Comparison of ENCODE assay signal across 25 cellular contexts in the genomic region with DNA sequence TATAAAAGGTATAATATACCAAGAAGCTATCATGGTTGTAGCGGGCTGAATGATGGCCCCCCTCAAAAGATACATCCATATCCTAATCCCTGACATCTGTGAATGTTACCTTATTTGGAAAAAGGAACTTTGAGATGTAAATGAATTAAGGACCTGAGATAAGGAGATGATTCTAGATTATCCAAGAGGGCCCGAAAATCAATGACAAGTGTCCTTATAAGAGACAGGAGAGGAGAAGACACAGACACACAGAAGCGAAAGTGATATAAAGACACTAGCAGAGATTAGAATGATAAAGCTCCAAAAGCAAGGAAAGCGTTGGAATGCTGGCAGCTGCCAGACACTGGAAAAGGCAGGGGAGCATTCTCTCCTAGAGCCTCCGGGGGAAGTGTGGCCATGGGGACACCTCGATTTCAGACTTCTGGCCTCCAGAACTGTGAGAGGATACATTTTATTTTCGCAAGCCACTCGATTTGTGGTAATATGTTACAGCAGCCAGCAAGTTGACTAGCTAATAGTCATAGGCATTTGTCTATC. TPM values are rescaled to one million over a fixed set of nuclear protein-coding genes. Genes with fewer than 3 reads are reported as not detected.
A peak's percentile ranks its signal among the peaks of the same experiment; 100 is the strongest.
DNase-seq lines count a peak whose midpoint lies in the region; ATAC-seq, FAIRE-seq and TF ChIP-seq lines count a peak whose summit lies in the region.
"Had no signal": no experiment of that assay in that cellular context is flagged by ENCODE, and none has a peak within 500 bp of the region (broad histone marks: within the 10 kb centered on the region; RNA-seq: fewer than 3 reads in every experiment).

No MANE protein-coding gene starts in this region.

- no peak overlapping the region for H3K4ac ChIP-seq in H1 (replicated peaks; ENCODE audit: insufficient read length, low read depth, low read length)

- ATAC-seq in GM23338, result peak; percentile 92
- no peak for ATAC-seq in HG03108 (IDR thresholded peaks at IDR 0.05; ENCODE audit: unreplicated experiment)
- ATAC-seq: CD8-positive, alpha-beta T cell had no signal

- no peak overlapping the region for H2BK120ac ChIP-seq in H1 (replicated peaks; ENCODE audit: low read depth, low read length)

- H3K27ac Mint-ChIP-seq in GM23338, result peak overlapping the region; percentile 7; the same call in 1 of the 2 replicates
- H3K27ac Mint-ChIP-seq in mesothelial cell of epicardium, result peak overlapping the region; percentile 78
- H3K27ac Mint-ChIP-seq: CD8-positive, alpha-beta T cell; naive B cell had no signal

- no peak overlapping the region for H3K23ac ChIP-seq in H1 (ENCODE audit: insufficient read length)

- H4K20me1 ChIP-seq in GM23338 (replicated peaks; ENCODE audit: insufficient read depth), result no peaks in the 10 kb centered on the region
- H4K20me1 ChIP-seq in H1 (replicated peaks in 1 of 2; ENCODE audit: control insufficient read depth in 1 of 2, insufficient read depth in 2 of 2, low read length in 2 of 2), result no peaks in the 10 kb centered on the region

- H3K4me1 Mint-ChIP-seq in GM23338 (peaks cover 9% of the 10 kb centered on the region), mesothelial cell of epicardium (peaks cover 11% of the 10 kb centered on the region)

- H3K9me2 ChIP-seq in GM23338 (ENCODE audit: insufficient read depth), result no peaks in the 10 kb centered on the region

- no peak overlapping the region for H4K91ac ChIP-seq in H1 (replicated peaks; ENCODE audit: insufficient read length, low read length)

- TF ChIP-seq RAD21 in H1 (IDR thresholded peaks at IDR 0.05 in 1 of 2, conservative IDR thresholded peaks at IDR 0.05 in 1 of 2; ENCODE audit: low read depth in 2 of 2, low read length in 2 of 2), result no peak; a peak in 1 of 4 replicates

- DNase-seq in GM23338 (ENCODE audit: low spot score) (peak; percentile 81), H1 (ENCODE audit: low read depth in 1 of 2, low spot score in 2 of 2) (no peak), mesothelial cell of epicardium (ENCODE audit: low spot score in 2 of 2, unreplicated experiment in 2 of 2) (no peak), NCI-H2196 treated with DMSO at 0.1 percent for 48 hours (lab: John Stamatoyannopoulos, UW; ENCODE audit: unreplicated experiment) (no peak), NCI-H1092 (lab: John Stamatoyannopoulos, UW) (no peak)
- DNase-seq: activated CD4-positive, alpha-beta T cell treated with anti-CD3 and anti-CD28 coated beads for 4 hours; anterior cingulate cortex; CD8-positive, alpha-beta T cell; DMS79 treated with DMSO at 0.1 percent for 48 hours; gastrocnemius medialis; Karpas-422; naive B cell; NCI-H1105; NCI-H2171; PC-9; stimulated activated CD4-positive, alpha-beta T cell treated with anti-CD3 and anti-CD28 coated beads, Interleukin-4, amount 100 ng/mL, for 4 hours; stimulated activated CD8-positive, alpha-beta memory T cell treated with anti-CD3 and anti-CD28 coated beads, Interleukin-4, amount 100 ng/mL, for 48 hours; testis had no signal

- H3K27ac ChIP-seq in GM23338 (ENCODE audit: low read depth) (peak overlapping the region; percentile 40; the same call in 1 of the 2 replicates), H1 (ENCODE audit: low read depth, low read length) (no peak overlapping the region)
- H3K27ac ChIP-seq: gastrocnemius medialis, PC-9, testis had no signal

- no peaks in the 10 kb centered on the region for H3K79me1 ChIP-seq in H1 (ENCODE audit: low read depth, low read length)

- H3K79me2 ChIP-seq in GM23338 (replicated peaks; ENCODE audit: insufficient read depth), result no peaks in the 10 kb centered on the region
- no peaks in the 10 kb centered on the region for H3K79me2 ChIP-seq in H1 (ENCODE audit: control insufficient read depth in 1 of 2, insufficient read depth in 2 of 2, low read length in 2 of 2)

- H2AK5ac ChIP-seq in H1 (ENCODE audit: low read depth, low read length), result no peak overlapping the region

- H3K9me3 Mint-ChIP-seq in GM23338 (no peaks in the 10 kb centered on the region), mesothelial cell of epicardium (no peaks in the 10 kb centered on the region)
- H3K9me3 Mint-ChIP-seq: CD8-positive, alpha-beta T cell; naive B cell had no signal

- no peak overlapping the region for H3K9ac ChIP-seq in H1 (replicated peaks in 1 of 4; ENCODE audit: extremely low read depth in 1 of 4, low read depth in 3 of 4, low read length in 3 of 4)

- H2BK20ac ChIP-seq in H1 (ENCODE audit: low read length), result no peak overlapping the region

- H3K4me2 ChIP-seq in GM23338 (no peak overlapping the region), H1 (ENCODE audit: insufficient read depth in 1 of 2, low read depth in 2 of 2, low read length in 2 of 2) (no peak overlapping the region)
- H3K4me2 ChIP-seq: PC-9 had no signal

- H2AFZ ChIP-seq in GM23338 (no peak overlapping the region), H1 (ENCODE audit: low read length) (no peak overlapping the region)
- H2AFZ ChIP-seq: PC-9 had no signal

- H3K9me3 ChIP-seq in H1 (ENCODE audit: insufficient read depth in 2 of 2, low read depth in 1 of 2, low read length in 1 of 2), result no peaks in the 10 kb centered on the region
- H3K9me3 ChIP-seq: gastrocnemius medialis, testis had no signal

- H4K8ac ChIP-seq in H1 (ENCODE audit: extremely low read depth, insufficient read depth, low read length), result no peak overlapping the region

- no peak overlapping the region for H3K14ac ChIP-seq in H1 (ENCODE audit: insufficient read length)

- no peak overlapping the region for H2BK15ac ChIP-seq in H1 (ENCODE audit: low read length)

- no peak overlapping the region for H3K56ac ChIP-seq in H1 (replicated peaks; ENCODE audit: insufficient read length, low read depth, low read length)

- no peaks in the 10 kb centered on the region for H3K23me2 ChIP-seq in H1 (ENCODE audit: low read depth, low read length)

- POLR2A ChIA-PET in H1 (lab: Charles Lee; ENCODE audit: partially characterized antibody), result interaction anchor here (1.2 to 3.4 kb wide), 11 partner anchors 9 to 115 kb away, joined by 3 to 23 read pairs (median 9); a partner anchor contains a TSS

- H3K4me3 Mint-ChIP-seq in GM23338 (no peak overlapping the region), mesothelial cell of epicardium (peak overlapping the region; percentile 4)
- H3K4me3 Mint-ChIP-seq: CD8-positive, alpha-beta T cell; naive B cell had no signal

- no peak overlapping the region for H2BK12ac ChIP-seq in H1 (ENCODE audit: low read depth, low read length)

- peaks cover 8% of the 10 kb centered on the region for H3K27me3 Mint-ChIP-seq in GM23338 (ENCODE audit: insufficient read depth, low read depth, poor library complexity)
- H3K27me3 Mint-ChIP-seq in mesothelial cell of epicardium (ENCODE audit: low read depth), result no peaks in the 10 kb centered on the region
- H3K27me3 Mint-ChIP-seq: naive B cell had no signal

- TF ChIP-seq CTCF in GM23338 (conservative IDR thresholded peaks at IDR 0.05; ENCODE audit: low read depth in 2 of 2) (no peak), H1 (IDR thresholded peaks at IDR 0.05; ENCODE audit: control extremely low read depth in 1 of 3, insufficient read depth in 1 of 3, low read depth in 1 of 3, low read length in 3 of 3) (no peak), mesothelial cell of epicardium (IDR thresholded peaks at IDR 0.05; ENCODE audit: unreplicated experiment) (no peak)

- peaks cover 2% of the 10 kb centered on the region; the same call in 1 of the 2 replicates for H3F3A ChIP-seq in GM23338 (replicated peaks; ENCODE audit: low read depth)

- no peak overlapping the region for H3K18ac ChIP-seq in H1 (ENCODE audit: extremely low read depth, low read length)

- H3K36me3 Mint-ChIP-seq in GM23338 (ENCODE audit: low read depth) (no peaks in the 10 kb centered on the region), mesothelial cell of epicardium (no peaks in the 10 kb centered on the region)
- H3K36me3 Mint-ChIP-seq: CD8-positive, alpha-beta T cell; naive B cell had no signal

- CTCF ChIA-PET in H1 (lab: Charles Lee; ENCODE audit: partially characterized antibody), result interaction anchor here (0.8 to 5.5 kb wide), 7 partner anchors 10 to 142 kb away, joined by 3 to 33 read pairs (median 4); a partner anchor contains a TSS

- no peak overlapping the region for H4K5ac ChIP-seq in H1 (ENCODE audit: insufficient read length, low read depth, low read length)

- TF ChIP-seq EP300 in H1 (IDR thresholded peaks at IDR 0.05; ENCODE audit: borderline replicate concordance in 1 of 2, low read depth in 2 of 2, low read length in 2 of 2), result no peak

- no peak overlapping the region for H3K4me3 ChIP-seq in GM23338
- H3K4me3 ChIP-seq in H1 (ENCODE audit: extremely low read depth in 1 of 4, insufficient read depth in 2 of 4, low read depth in 3 of 4, low read length in 4 of 4), result no peak overlapping the region
- H3K4me3 ChIP-seq: gastrocnemius medialis, PC-9, skin epidermis, testis had no signal

- WGBS in H1 (ENCODE audit: extremely low coverage in 1 of 2, insufficient coverage in 1 of 2, insufficient read length in 1 of 2, insufficient replicate concordance in 2 of 2, low coverage in 1 of 2, low lambda C conversion rate in 2 of 2, missing lambda C conversion rate in 1 of 2), 2 experiments, result 71% methylated on average over 8 of the region's 8 CpGs; no CpG with 5 or more reads in 1 of the 2 experiments

- H3K36me3 ChIP-seq in GM23338 (ENCODE audit: insufficient read depth) (no peaks in the 10 kb centered on the region), H1 (ENCODE audit: control insufficient read depth in 2 of 4, insufficient read depth in 4 of 4, low read length in 3 of 4) (no peaks in the 10 kb centered on the region)
- H3K36me3 ChIP-seq: gastrocnemius medialis had no signal

- H3K4me1 ChIP-seq in GM23338 (ENCODE audit: insufficient read depth) (0 out of 2 replicates have a peak, but pooled peaks cover 6% of the 10 kb centered on the region), H1 (replicated peaks in 1 of 4; ENCODE audit: control insufficient read depth in 3 of 4, insufficient read depth in 4 of 4, low read length in 3 of 4) (peaks cover 0 to 5% (median 1%) of the 10 kb centered on the region in 4 experiments; a peak in 2 of 7 replicates)
- H3K4me1 ChIP-seq: gastrocnemius medialis had no signal

- H3K27me3 ChIP-seq in GM23338 (ENCODE audit: insufficient read depth) (no peaks in the 10 kb centered on the region), H1 (replicated peaks in 1 of 4; ENCODE audit: control insufficient read depth in 3 of 4, extremely low read depth in 1 of 4, insufficient read depth in 3 of 4, low read length in 3 of 4) (no peaks in the 10 kb centered on the region)
- H3K27me3 ChIP-seq: gastrocnemius medialis, testis had no signal

- FAIRE-seq in H1 (lab: Jason Lieb, UNC), result peak; percentile 19
- FAIRE-seq: GM18507 had no signal

- H2BK5ac ChIP-seq in H1 (ENCODE audit: low read depth, low read length), result no peak overlapping the region

- no peak for TF ChIP-seq POLR2A in H1 (IDR thresholded peaks at IDR 0.05; ENCODE audit: control extremely low read depth in 1 of 2, low read depth in 2 of 2, low read length in 2 of 2)

RNA-seq across cellular contexts. Expression of a gene that starts 12.5 kb away (rescaled TPM):
- not detected in 2 replicates for total RNA-seq in GM23338 (2014; rRNA removed; shearing (Covaris generic))
- 0.14 and 0.24 TPM in 2 replicates for polyA plus RNA-seq in GM23338 (2016; fragmentation: Nextera tagmentation; extraction: Ambion mirVana)
- total RNA-seq in H1 (2021; fragmentation: NEBNext Ultra II Directional; extraction: Animal tissue kit (Norgen Biotek cat#: 25700)), result not detected in 2 replicates
- not detected in 2 replicates for polyA plus RNA-seq in H1 (2011; rRNA removed)
- not detected for polyA plus RNA-seq in H1 (2011; cell fraction: cytosol; rRNA removed)
- polyA plus RNA-seq in H1 (2011; cell fraction: nucleus; rRNA removed), result not detected
- 1.6 to 3.1 TPM (median 2.6 TPM) in 4 replicates for polyA plus RNA-seq in H1 (2012, experiment 1 of 2)
- polyA plus RNA-seq in H1 (2012, experiment 2 of 2), result 1.2 TPM
- not detected for polyA plus RNA-seq in H1 (2013, experiment 1 of 2)
- not detected for polyA plus RNA-seq in H1 (2013, experiment 2 of 2)
- not detected in 2 replicates for polyA minus RNA-seq in H1 (2011; rRNA and poly(A)+ RNA removed)
- polyA minus RNA-seq in H1 (2011; cell fraction: cytosol; rRNA and poly(A)+ RNA removed), result not detected
- not detected for polyA minus RNA-seq in H1 (2011; cell fraction: nucleus; rRNA and poly(A)+ RNA removed)
- total RNA-seq in mesothelial cell of epicardium, result not detected in 3 replicates
- total RNA-seq: CD8-positive, alpha-beta T cell; chondrocyte; gastrocnemius medialis; lower leg skin; PC-9; posterior vena cava; SK-MEL-5 had no signal

RNA-seq across cellular contexts. Expression of a gene that starts 16.7 kb away (rescaled TPM):
- total RNA-seq in GM23338 (2014; rRNA removed; shearing (Covaris generic)), result 0.23 and 1.2 TPM in 2 replicates
- polyA plus RNA-seq in GM23338 (2016; fragmentation: Nextera tagmentation; extraction: Ambion mirVana) (0.24 and 0.50 TPM in 2 replicates), H1 (2011; rRNA removed) (0.33 and 0.63 TPM in 2 replicates)
- 0.15 and 0.40 TPM in 2 replicates for total RNA-seq in H1 (2021; fragmentation: NEBNext Ultra II Directional; extraction: Animal tissue kit (Norgen Biotek cat#: 25700))
- polyA plus RNA-seq in H1 (2011; cell fraction: cytosol; rRNA removed), result 0.27 TPM
- 0.71 TPM for polyA plus RNA-seq in H1 (2011; cell fraction: nucleus; rRNA removed)
- 0.25 to 0.61 TPM (median 0.35 TPM) in 4 replicates for polyA plus RNA-seq in H1 (2012, experiment 1 of 2)
- polyA plus RNA-seq in H1 (2012, experiment 2 of 2), result 0.31 TPM
- polyA plus RNA-seq in H1 (2013, experiment 1 of 2), result 0.14 TPM
- polyA plus RNA-seq in H1 (2013, experiment 2 of 2), result 0.17 TPM
- 0.32 and 0.35 TPM in 2 replicates for polyA minus RNA-seq in H1 (2011; rRNA and poly(A)+ RNA removed)
- 0.66 TPM for polyA minus RNA-seq in H1 (2011; cell fraction: cytosol; rRNA and poly(A)+ RNA removed)
- 0.50 TPM for polyA minus RNA-seq in H1 (2011; cell fraction: nucleus; rRNA and poly(A)+ RNA removed)
- total RNA-seq in mesothelial cell of epicardium, result 1.5 to 1.9 TPM (median 1.7 TPM) in 3 replicates

RNA-seq across cellular contexts. Expression of a gene that starts 20.2 kb away (rescaled TPM):
- 3.6 and 5.9 TPM in 2 replicates for total RNA-seq in GM23338 (2014; rRNA removed; shearing (Covaris generic))
- 0.78 and 1.9 TPM in 2 replicates for polyA plus RNA-seq in GM23338 (2016; fragmentation: Nextera tagmentation; extraction: Ambion mirVana)
- 0.38 and 0.39 TPM in 2 replicates for total RNA-seq in H1 (2021; fragmentation: NEBNext Ultra II Directional; extraction: Animal tissue kit (Norgen Biotek cat#: 25700))
- polyA plus RNA-seq in H1 (2011; rRNA removed), result 0.45 and 0.67 TPM in 2 replicates
- polyA plus RNA-seq in H1 (2011; cell fraction: cytosol; rRNA removed), result 0.45 TPM
- polyA plus RNA-seq in H1 (2011; cell fraction: nucleus; rRNA removed), result 1.1 TPM
- polyA plus RNA-seq in H1 (2012, experiment 1 of 2), result 0.48 to 0.87 TPM (median 0.69 TPM) in 4 replicates
- polyA plus RNA-seq in H1 (2012, experiment 2 of 2), result 0.34 TPM
- polyA plus RNA-seq in H1 (2013, experiment 1 of 2), result 0.45 TPM
- polyA plus RNA-seq in H1 (2013, experiment 2 of 2), result 0.35 TPM
- polyA minus RNA-seq in H1 (2011; rRNA and poly(A)+ RNA removed), result 0.24 and 0.38 TPM in 2 replicates
- polyA minus RNA-seq in H1 (2011; cell fraction: cytosol; rRNA and poly(A)+ RNA removed), result 0.95 TPM
- 1.2 TPM for polyA minus RNA-seq in H1 (2011; cell fraction: nucleus; rRNA and poly(A)+ RNA removed)
- 8.6 to 9.3 TPM (median 9.2 TPM) in 3 replicates for total RNA-seq in mesothelial cell of epicardium
- total RNA-seq: SK-MEL-5 had no signal

RNA-seq across cellular contexts. Expression of a gene that starts 20.3 kb away (rescaled TPM):
- total RNA-seq in GM23338 (2014; rRNA removed; shearing (Covaris generic)), result 70.4 and 73.6 TPM in 2 replicates
- 35.7 and 37.8 TPM in 2 replicates for polyA plus RNA-seq in GM23338 (2016; fragmentation: Nextera tagmentation; extraction: Ambion mirVana)
- 55.9 and 65.2 TPM in 2 replicates for total RNA-seq in H1 (2021; fragmentation: NEBNext Ultra II Directional; extraction: Animal tissue kit (Norgen Biotek cat#: 25700))
- polyA plus RNA-seq in H1 (2011; rRNA removed), result 97.0 and 136 TPM in 2 replicates
- 79.9 TPM for polyA plus RNA-seq in H1 (2011; cell fraction: cytosol; rRNA removed)
- polyA plus RNA-seq in H1 (2011; cell fraction: nucleus; rRNA removed), result 129 TPM
- 33.7 to 73.1 TPM (median 65.0 TPM) in 4 replicates for polyA plus RNA-seq in H1 (2012, experiment 1 of 2)
- polyA plus RNA-seq in H1 (2012, experiment 2 of 2), result 73.8 TPM
- polyA plus RNA-seq in H1 (2013, experiment 1 of 2), result 45.3 TPM
- 46.5 TPM for polyA plus RNA-seq in H1 (2013, experiment 2 of 2)
- polyA minus RNA-seq in H1 (2011; rRNA and poly(A)+ RNA removed), result 58.4 and 65.8 TPM in 2 replicates
- polyA minus RNA-seq in H1 (2011; cell fraction: cytosol; rRNA and poly(A)+ RNA removed), result 24.7 TPM
- polyA minus RNA-seq in H1 (2011; cell fraction: nucleus; rRNA and poly(A)+ RNA removed), result 61.7 TPM
- 52.5 to 54.2 TPM (median 53.9 TPM) in 3 replicates for total RNA-seq in mesothelial cell of epicardium

RNA-seq across cellular contexts. Expression of a gene that starts 20.5 kb away (rescaled TPM):
- total RNA-seq in GM23338 (2014; rRNA removed; shearing (Covaris generic)), result 84.4 and 87.0 TPM in 2 replicates
- polyA plus RNA-seq in GM23338 (2016; fragmentation: Nextera tagmentation; extraction: Ambion mirVana), result 60.1 and 61.2 TPM in 2 replicates
- total RNA-seq in H1 (2021; fragmentation: NEBNext Ultra II Directional; extraction: Animal tissue kit (Norgen Biotek cat#: 25700)), result 140 and 147 TPM in 2 replicates
- polyA plus RNA-seq in H1 (2011; rRNA removed), result 281 and 284 TPM in 2 replicates
- polyA plus RNA-seq in H1 (2011; cell fraction: cytosol; rRNA removed), result 157 TPM
- polyA plus RNA-seq in H1 (2011; cell fraction: nucleus; rRNA removed), result 259 TPM
- 183 to 210 TPM (median 196 TPM) in 4 replicates for polyA plus RNA-seq in H1 (2012, experiment 1 of 2)
- polyA plus RNA-seq in H1 (2012, experiment 2 of 2), result 259 TPM
- polyA plus RNA-seq in H1 (2013, experiment 1 of 2), result 230 TPM
- 261 TPM for polyA plus RNA-seq in H1 (2013, experiment 2 of 2)
- polyA minus RNA-seq in H1 (2011; rRNA and poly(A)+ RNA removed), result 107 and 125 TPM in 2 replicates
- 101 TPM for polyA minus RNA-seq in H1 (2011; cell fraction: cytosol; rRNA and poly(A)+ RNA removed)
- 69.3 TPM for polyA minus RNA-seq in H1 (2011; cell fraction: nucleus; rRNA and poly(A)+ RNA removed)
- 72.3 to 74.6 TPM (median 73.1 TPM) in 3 replicates for total RNA-seq in mesothelial cell of epicardium
